11 cellular contexts compared by ENCODE assay signal in genomic region chr22:46239261-46240048, GRCh38.
DNase-seq lines count a peak whose midpoint lies in the region; ATAC-seq lines count a peak whose summit lies in the region.
"Had no signal": no experiment of that assay in that cellular context is flagged by ENCODE, and none has a peak within 500 bp of the region (broad histone marks: within the 10 kb centered on the region; RNA-seq: fewer than 3 reads in every experiment).

No MANE protein-coding gene starts in this region.

- no peaks in the 10 kb centered on the region for H3K27me3 Mint-ChIP-seq in stimulated activated naive CD8-positive, alpha-beta T cell treated with anti-CD3 and anti-CD28 coated beads, Interleukin-15, Interleukin-2, amounts not matched to agents 100 ng/mL and 50 ng/mL, for 24 hours
- H3K27me3 Mint-ChIP-seq in effector memory CD8-positive, alpha-beta T cell = no peaks in the 10 kb centered on the region

- no peak for ATAC-seq in stimulated activated naive CD8-positive, alpha-beta T cell treated with anti-CD3 and anti-CD28 coated beads, Interleukin-15, Interleukin-2, amounts not matched to agents 100 U/mL and 50 U/mL, for 24 hours
- ATAC-seq in effector memory CD8-positive, alpha-beta T cell (replicated peaks) = peak; percentile 54
- ATAC-seq in GM21737 (IDR thresholded peaks at IDR 0.05; ENCODE audit: unreplicated experiment) (no peak), GM18519 (IDR thresholded peaks at IDR 0.05; ENCODE audit: low FRiP score, unreplicated experiment) (no peak)

- H3K9me3 Mint-ChIP-seq in stimulated activated naive CD8-positive, alpha-beta T cell treated with anti-CD3 and anti-CD28 coated beads, Interleukin-15, Interleukin-2, amounts not matched to agents 100 ng/mL and 50 ng/mL, for 24 hours = no peaks in the 10 kb centered on the region
- no peaks in the 10 kb centered on the region for H3K9me3 Mint-ChIP-seq in effector memory CD8-positive, alpha-beta T cell
- H3K9me3 Mint-ChIP-seq: neural crest cell had no signal

- no peak for DNase-seq in stimulated activated naive CD8-positive, alpha-beta T cell treated with anti-CD3 and anti-CD28 coated beads, Interleukin-15, Interleukin-2, amounts not matched to agents 100 U/mL and 50 U/mL, for 24 hours
- DNase-seq in effector memory CD8-positive, alpha-beta T cell = no peak
- DNase-seq in amygdala (lab: John Stamatoyannopoulos, UW) = no peak
- DNase-seq: AML-193; NCI-H1436 treated with DMSO at 0.1 percent for 48 hours; stimulated activated CD4-positive, alpha-beta T cell treated with anti-CD3 and anti-CD28 coated beads, Interleukin-2, amount 100 ng/mL, for 24 hours; thyroid gland had no signal

- H3K36me3 Mint-ChIP-seq in stimulated activated naive CD8-positive, alpha-beta T cell treated with anti-CD3 and anti-CD28 coated beads, Interleukin-15, Interleukin-2, amounts not matched to agents 100 ng/mL and 50 ng/mL, for 24 hours (ENCODE audit: low read depth) = peaks cover 10% of the 10 kb centered on the region
- H3K36me3 Mint-ChIP-seq in effector memory CD8-positive, alpha-beta T cell (ENCODE audit: insufficient read depth) = peaks cover 7% of the 10 kb centered on the region

- H3K4me3 Mint-ChIP-seq in stimulated activated naive CD8-positive, alpha-beta T cell treated with anti-CD3 and anti-CD28 coated beads, Interleukin-15, Interleukin-2, amounts not matched to agents 100 ng/mL and 50 ng/mL, for 24 hours = no peak overlapping the region
- peak overlapping the region; percentile 4 to 45 for H3K4me3 Mint-ChIP-seq in effector memory CD8-positive, alpha-beta T cell
- H3K4me3 Mint-ChIP-seq: neural crest cell had no signal

- H3K4me1 Mint-ChIP-seq in stimulated activated naive CD8-positive, alpha-beta T cell treated with anti-CD3 and anti-CD28 coated beads, Interleukin-15, Interleukin-2, amounts not matched to agents 100 ng/mL and 50 ng/mL, for 24 hours (ENCODE audit: low read depth) = peaks cover 22% of the 10 kb centered on the region
- peaks cover 5 to 10% of the 10 kb centered on the region in 2 donors for H3K4me1 Mint-ChIP-seq in effector memory CD8-positive, alpha-beta T cell (ENCODE audit: low read depth in 2 of 2)
- H3K4me1 Mint-ChIP-seq: neural crest cell had no signal

- H3K27ac Mint-ChIP-seq in stimulated activated naive CD8-positive, alpha-beta T cell treated with anti-CD3 and anti-CD28 coated beads, Interleukin-15, Interleukin-2, amounts not matched to agents 100 ng/mL and 50 ng/mL, for 24 hours = peak overlapping the region; percentile 63
- peak overlapping the region in 1 of 2 donors; percentile 58 for H3K27ac Mint-ChIP-seq in effector memory CD8-positive, alpha-beta T cell
